Comparison of ENCODE assay signal across 19 cellular contexts in the genomic region with DNA sequence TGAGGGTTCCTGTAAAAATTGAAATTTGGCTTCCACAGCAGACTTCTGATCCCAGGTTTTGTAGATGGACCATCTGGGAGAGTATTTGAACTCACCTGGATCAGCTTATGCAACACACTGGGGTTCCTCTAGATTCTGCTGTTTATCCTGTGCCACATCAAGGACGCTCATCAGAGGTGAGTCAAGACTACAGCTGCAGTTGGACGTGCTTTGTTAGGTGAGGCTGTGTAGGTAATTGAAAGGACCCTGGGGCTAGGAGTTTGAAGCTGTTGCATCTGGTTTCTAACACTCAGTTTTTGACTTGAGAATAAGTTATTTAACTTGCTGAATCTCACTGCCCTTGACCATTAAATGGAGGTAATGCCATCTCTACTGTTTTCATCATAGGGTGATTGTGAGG.
"Had no signal": no experiment of that assay in that cellular context is flagged by ENCODE, and none has a peak within 500 bp of the region (broad histone marks: within the 10 kb centered on the region; RNA-seq: fewer than 3 reads in every experiment).

No MANE protein-coding gene starts in this region.

- H3K4me3 ChIP-seq: SJCRH30 had no signal

- ATAC-seq: Panc1, SK-N-SH treated with all-trans-retinoic acid at 6 μM for 48 hours had no signal

- DNase-seq: KBM-7, MV-4-11, NCI-H1048, NCI-H1105, NCI-H1417, NCI-H146, NCI-H1694 treated with DMSO at 0.1 percent for 48 hours, NCI-H1930, NCI-H2081, NCI-H2107, NCI-H2227 treated with DMSO at 0.1 percent for 48 hours, NCI-H524, NCI-H526 treated with DMSO at 0.1 percent for 48 hours, NCI-H774, SHP77 treated with DMSO at 0.1 percent for 48 hours, SJCRH30 had no signal

- H3K27me3 ChIP-seq: SJCRH30 had no signal

- H3K4me1 ChIP-seq: SJCRH30 had no signal

- H3K27ac ChIP-seq: RWPE1, SJCRH30 had no signal

- H3K36me3 ChIP-seq: SJCRH30 had no signal

- H3K9me3 ChIP-seq: SJCRH30 had no signal
